Comparison of ENCODE assay signal across 22 cellular contexts in genomic region chr3:179710079-179710478, GRCh38. TPM values are rescaled to one million over a fixed set of nuclear protein-coding genes. Genes with fewer than 3 reads are reported as not detected.
DNase-seq lines count a peak whose midpoint lies in the region; ATAC-seq, FAIRE-seq and TF ChIP-seq lines count a peak whose summit lies in the region.
"Had no signal": no experiment of that assay in that cellular context is flagged by ENCODE, and none has a peak within 500 bp of the region (broad histone marks: within the 10 kb centered on the region; RNA-seq: fewer than 3 reads in every experiment).

No MANE protein-coding gene starts in this region.

- no peak for TF ChIP-seq EP300 in H1 (IDR thresholded peaks at IDR 0.05; ENCODE audit: borderline replicate concordance in 1 of 2, low read depth in 2 of 2, low read length in 2 of 2)

- TF ChIP-seq RAD21 in H1 (IDR thresholded peaks at IDR 0.05 in 1 of 2, conservative IDR thresholded peaks at IDR 0.05 in 1 of 2; ENCODE audit: low read depth in 2 of 2, low read length in 2 of 2) = no peak

- no peak overlapping the region for H3K9ac ChIP-seq in H1 (replicated peaks in 1 of 4; ENCODE audit: extremely low read depth in 1 of 4, low read depth in 3 of 4, low read length in 3 of 4)
- H3K9ac ChIP-seq: GM23248 had no signal

- no peak overlapping the region for H2BK120ac ChIP-seq in H1 (replicated peaks; ENCODE audit: low read depth, low read length)

- H4K8ac ChIP-seq in H1 (ENCODE audit: extremely low read depth, insufficient read depth, low read length) = no peak overlapping the region

- no peak overlapping the region for H2BK20ac ChIP-seq in H1 (ENCODE audit: low read length)

- TF ChIP-seq CTCF in left ventricle myocardium inferior (IDR thresholded peaks at IDR 0.05; ENCODE audit: borderline replicate concordance) (no peak), right atrium auricular region (IDR thresholded peaks at IDR 0.05) (no peak), H1 (IDR thresholded peaks at IDR 0.05; ENCODE audit: control extremely low read depth in 1 of 3, insufficient read depth in 1 of 3, low read depth in 1 of 3, low read length in 3 of 3) (no peak)

- H4K91ac ChIP-seq in H1 (replicated peaks; ENCODE audit: insufficient read length, low read length) = no peak overlapping the region

- no peaks in the 10 kb centered on the region for H3K4me1 Mint-ChIP-seq in T-helper 2 cell treated with Interferon-gamma antibody and Interleukin-4, amounts not matched to agents 5 μg/mL and 100 μg/mL, for 36 hours (ENCODE audit: low read depth)
- H3K4me1 Mint-ChIP-seq: CD14-positive monocyte had no signal

- peak overlapping the region; percentile 45 to 52 for H3K4me2 ChIP-seq in H1 (ENCODE audit: insufficient read depth in 1 of 2, low read depth in 2 of 2, low read length in 2 of 2)

- peaks cover 19% of the 10 kb centered on the region for H3K36me3 ChIP-seq in left ventricle myocardium inferior
- H3K36me3 ChIP-seq in right atrium auricular region = peaks cover 6% of the 10 kb centered on the region
- H3K36me3 ChIP-seq in H1 (ENCODE audit: control insufficient read depth in 2 of 4, insufficient read depth in 4 of 4, low read length in 3 of 4) = peaks cover 0 to 5% (median 3%) of the 10 kb centered on the region in 4 experiments; a peak in 3 of 8 replicates

- H2BK12ac ChIP-seq in H1 (ENCODE audit: low read depth, low read length) = no peak overlapping the region

- H3K27me3 Mint-ChIP-seq in T-helper 2 cell treated with Interferon-gamma antibody and Interleukin-4, amounts not matched to agents 5 μg/mL and 100 μg/mL, for 36 hours (ENCODE audit: low read depth) = no peaks in the 10 kb centered on the region
- H3K27me3 Mint-ChIP-seq: IgD-negative memory B cell had no signal

- H3K14ac ChIP-seq in H1 (ENCODE audit: insufficient read length) = no peak overlapping the region

- H3K27ac ChIP-seq in left ventricle myocardium inferior (replicated peaks) (peak overlapping the region; percentile 10), right atrium auricular region (peak overlapping the region in 1 of 2 donors; percentile 42), H1 (ENCODE audit: low read depth, low read length) (no peak overlapping the region; the same call in 1 of the 2 replicates)
- H3K27ac ChIP-seq: 22Rv1, GM23248, SK-N-MC had no signal

- DNase-seq in left ventricle myocardium inferior (no peak), right atrium auricular region (ENCODE audit: low spot score) (no peak), H1 (ENCODE audit: low read depth in 1 of 2, low spot score in 2 of 2) (no peak), iPS-NIHi7 (ENCODE audit: extremely low spot score) (peak; percentile 36), foreskin melanocyte (no peak)
- no peak for DNase-seq in T-helper 2 cell treated with Interferon-gamma antibody and Interleukin-4, amounts not matched to agents 5 μg/mL and 100 μg/mL, for 36 hours (ENCODE audit: low spot score)
- DNase-seq: DND-41, GM23248, HFFc6, Karpas-422, NCI-H1436, NCI-H2029 treated with DMSO at 0.1 percent for 48 hours, NCI-H2171, NCI-H446 treated with DMSO at 0.1 percent for 48 hours, SHP77 had no signal

- FAIRE-seq in H1 (lab: Jason Lieb, UNC) = peak; percentile 92
- FAIRE-seq: G401.6 had no signal

- no peak overlapping the region for H3K4me3 Mint-ChIP-seq in T-helper 2 cell treated with Interferon-gamma antibody and Interleukin-4, amounts not matched to agents 5 μg/mL and 100 μg/mL, for 36 hours
- H3K4me3 Mint-ChIP-seq: CD14-positive monocyte, HFFc6, IgD-negative memory B cell had no signal

- no peak overlapping the region for H2BK5ac ChIP-seq in H1 (ENCODE audit: low read depth, low read length)

- no peak overlapping the region; the same call in 1 of the 2 replicates for H2BK15ac ChIP-seq in H1 (ENCODE audit: low read length)

- H3K4me1 ChIP-seq in left ventricle myocardium inferior = peaks cover 58% of the 10 kb centered on the region
- H3K4me1 ChIP-seq in right atrium auricular region = peaks cover 0 to 33% of the 10 kb centered on the region in 2 donors
- H3K4me1 ChIP-seq in H1 (replicated peaks in 1 of 4; ENCODE audit: control insufficient read depth in 3 of 4, insufficient read depth in 4 of 4, low read length in 3 of 4) = peaks cover 0 to 20% (median 14%) of the 10 kb centered on the region in 4 experiments; a peak in 3 of 7 replicates

- H3K23ac ChIP-seq in H1 (ENCODE audit: insufficient read length) = no peak overlapping the region

- H4K20me1 ChIP-seq in H1 (replicated peaks in 1 of 2; ENCODE audit: control insufficient read depth in 1 of 2, insufficient read depth in 2 of 2, low read length in 2 of 2) = no peaks in the 10 kb centered on the region

- POLR2A ChIA-PET in H1 (lab: Charles Lee; ENCODE audit: partially characterized antibody) = interaction anchor here (0.6 to 1.4 kb wide), 5 partner anchors 32 to 149 kb away, joined by 3 to 4 read pairs (median 4); partner anchors contain the start of gene NDUFB5

- H3K9me3 ChIP-seq in left ventricle myocardium inferior (replicated peaks) (no peaks in the 10 kb centered on the region), right atrium auricular region (no peaks in the 10 kb centered on the region), H1 (ENCODE audit: insufficient read depth in 2 of 2, low read depth in 1 of 2, low read length in 1 of 2) (no peaks in the 10 kb centered on the region)

- CTCF ChIA-PET in H1 (lab: Charles Lee; ENCODE audit: partially characterized antibody) = interaction anchor here (0.8 kb wide), 1 partner anchor 58 kb away, joined by 3 read pairs; the partner anchor contains the start of gene USP13

- H4K5ac ChIP-seq in H1 (ENCODE audit: insufficient read length, low read depth, low read length) = peak overlapping the region; percentile 51

- no peak overlapping the region for H3K27ac Mint-ChIP-seq in T-helper 2 cell treated with Interferon-gamma antibody and Interleukin-4, amounts not matched to agents 5 μg/mL and 100 μg/mL, for 36 hours
- H3K27ac Mint-ChIP-seq: CD14-positive monocyte, IgD-negative memory B cell had no signal

- no peaks in the 10 kb centered on the region for H3K27me3 ChIP-seq in left ventricle myocardium inferior (ENCODE audit: low read depth)
- no peaks in the 10 kb centered on the region for H3K27me3 ChIP-seq in right atrium auricular region
- H3K27me3 ChIP-seq in H1 (replicated peaks in 1 of 4; ENCODE audit: control insufficient read depth in 3 of 4, extremely low read depth in 1 of 4, insufficient read depth in 3 of 4, low read length in 3 of 4) = no peaks in the 10 kb centered on the region

- no peak overlapping the region for H2AFZ ChIP-seq in H1 (ENCODE audit: low read length)
- H2AFZ ChIP-seq: GM23248 had no signal

- intact Hi-C loops in left ventricle myocardium inferior (cut with micrococcal nuclease) = no loop called here

- no peak overlapping the region for H3K4me3 ChIP-seq in left ventricle myocardium inferior
- H3K4me3 ChIP-seq in right atrium auricular region = no peak overlapping the region
- H3K4me3 ChIP-seq in H1 (ENCODE audit: extremely low read depth in 1 of 4, insufficient read depth in 2 of 4, low read depth in 3 of 4, low read length in 4 of 4) = peak overlapping the region in 1 of 4 experiments; percentile 38; a peak in 2 of 8 replicates
- H3K4me3 ChIP-seq: GM23248, SK-N-MC had no signal

- WGBS in H1 (ENCODE audit: extremely low coverage in 1 of 2, insufficient coverage in 1 of 2, insufficient read length in 1 of 2, insufficient replicate concordance in 2 of 2, low coverage in 1 of 2, low lambda C conversion rate in 2 of 2, missing lambda C conversion rate in 1 of 2), 2 experiments = 10% methylated on average over 5 of the region's 5 CpGs; no CpG with 5 or more reads in 1 of the 2 experiments

- peaks cover 9% of the 10 kb centered on the region for H3K36me3 Mint-ChIP-seq in T-helper 2 cell treated with Interferon-gamma antibody and Interleukin-4, amounts not matched to agents 5 μg/mL and 100 μg/mL, for 36 hours (ENCODE audit: low read depth)

- peaks cover 2% of the 10 kb centered on the region; the same call in 1 of the 2 replicates for H3K79me1 ChIP-seq in H1 (ENCODE audit: low read depth, low read length)

- ATAC-seq in GM21576 (IDR thresholded peaks at IDR 0.05; ENCODE audit: unreplicated experiment) (no peak), GM18517 (IDR thresholded peaks at IDR 0.05; ENCODE audit: unreplicated experiment) (no peak)

- no peaks in the 10 kb centered on the region for H3K9me3 Mint-ChIP-seq in T-helper 2 cell treated with Interferon-gamma antibody and Interleukin-4, amounts not matched to agents 5 μg/mL and 100 μg/mL, for 36 hours
- H3K9me3 Mint-ChIP-seq: CD14-positive monocyte, HFFc6, IgD-negative memory B cell had no signal

- no peaks in the 10 kb centered on the region for H3K23me2 ChIP-seq in H1 (ENCODE audit: low read depth, low read length)

- TF ChIP-seq POLR2A in H1 (IDR thresholded peaks at IDR 0.05; ENCODE audit: control extremely low read depth in 1 of 2, low read depth in 2 of 2, low read length in 2 of 2) = no peak

- H3K4ac ChIP-seq in H1 (replicated peaks; ENCODE audit: insufficient read length, low read depth, low read length) = no peak overlapping the region

- H3K56ac ChIP-seq in H1 (replicated peaks; ENCODE audit: insufficient read length, low read depth, low read length) = no peak overlapping the region

- H2AK5ac ChIP-seq in H1 (ENCODE audit: low read depth, low read length) = no peak overlapping the region

- no peaks in the 10 kb centered on the region; a peak in 1 of 4 replicates for H3K79me2 ChIP-seq in H1 (ENCODE audit: control insufficient read depth in 1 of 2, insufficient read depth in 2 of 2, low read length in 2 of 2)

- H3K18ac ChIP-seq in H1 (ENCODE audit: extremely low read depth, low read length) = no peak overlapping the region

TF ChIP-seq in H1, 55 proteins besides CTCF, POLR2A, EP300 and RAD21 (continues in another document):
- 0 out of 2 replicates have a peak, but pooled peaks have one; percentile 18 for TF ChIP-seq SP1 (IDR thresholded peaks at IDR 0.05; ENCODE audit: low read depth, low read length)
- no peak for TF ChIP-seq CHD2 (IDR thresholded peaks at IDR 0.05; ENCODE audit: low read length)

RNA-seq across cellular contexts. Expression of gene USP13, which starts 57.2 kb away (rescaled TPM):
- total RNA-seq in left ventricle myocardium inferior = 162 TPM
- 10 to 100 TPM; 75.9 to 89.7 TPM for total RNA-seq in right atrium auricular region
- total RNA-seq in H1 (2021; fragmentation: NEBNext Ultra II Directional; extraction: Animal tissue kit (Norgen Biotek cat#: 25700)) = 25.9 and 28.0 TPM in 2 replicates
- 5.5 and 7.9 TPM in 2 replicates for polyA plus RNA-seq in H1 (2011; rRNA removed)
- polyA plus RNA-seq in H1 (2011; cell fraction: cytosol; rRNA removed) = 9.2 TPM
- 7.5 TPM for polyA plus RNA-seq in H1 (2011; cell fraction: nucleus; rRNA removed)
- polyA plus RNA-seq in H1 (2012, experiment 1 of 2) = 12.7 to 16.1 TPM (median 14.5 TPM) in 4 replicates
- polyA plus RNA-seq in H1 (2012, experiment 2 of 2) = 2.4 TPM
- polyA plus RNA-seq in H1 (2013, experiment 1 of 2) = 9.8 TPM
- 9.3 TPM for polyA plus RNA-seq in H1 (2013, experiment 2 of 2)
- polyA minus RNA-seq in H1 (2011; rRNA and poly(A)+ RNA removed) = 25.9 and 36.3 TPM in 2 replicates
- 19.2 TPM for polyA minus RNA-seq in H1 (2011; cell fraction: cytosol; rRNA and poly(A)+ RNA removed)
- polyA minus RNA-seq in H1 (2011; cell fraction: nucleus; rRNA and poly(A)+ RNA removed) = 35.9 TPM
